ENCODE assay signal across 8 cellular contexts in genomic region chr9:133162802-133163558, GRCh38. TPM values are rescaled to one million over a fixed set of nuclear protein-coding genes. Genes with fewer than 3 reads are reported as not detected.
DNase-seq lines count a peak whose midpoint lies in the region; ATAC-seq and TF ChIP-seq lines count a peak whose summit lies in the region.

No MANE protein-coding gene starts in this region.

- peaks cover 2% of the 10 kb centered on the region for H3K36me3 Mint-ChIP-seq in activated naive CD8-positive, alpha-beta T cell treated with anti-CD3 and anti-CD28 coated beads, Interleukin-2, amount 50 U/mL, for 24 hours (ENCODE audit: low read depth)

- ATAC-seq in activated naive CD8-positive, alpha-beta T cell treated with anti-CD3 and anti-CD28 coated beads, Interleukin-2, amount 50 U/mL, for 24 hours = no peak
- ATAC-seq in HG02588 (IDR thresholded peaks at IDR 0.05; ENCODE audit: unreplicated experiment) = no peak
- ATAC-seq in GM21825 (IDR thresholded peaks at IDR 0.05; ENCODE audit: unreplicated experiment) = no peak

- H3K4me3 Mint-ChIP-seq in activated naive CD8-positive, alpha-beta T cell treated with anti-CD3 and anti-CD28 coated beads, Interleukin-2, amount 50 U/mL, for 24 hours = peak overlapping the region; percentile 46

- no peak for TF ChIP-seq CTCF in HEK293 (tag by site-specific recombination; IDR thresholded peaks at IDR 0.05)
- peak in 1 of 11 experiments; percentile 3 for TF ChIP-seq CTCF in spleen (IDR thresholded peaks at IDR 0.05 in 8 of 11, conservative IDR thresholded peaks at IDR 0.05 in 3 of 11)

- H3K4me3 ChIP-seq in HEK293 (ENCODE audit: low read depth, low read length) (peak overlapping the region; percentile 53), spleen (peak overlapping the region; percentile 54 to 84 (median 63))

- intact Hi-C loops in spleen (cut with DNase I; ENCODE audit: low total_unique reads) = no loop called here

- H3K9me3 ChIP-seq in HEK293 (ENCODE audit: control insufficient read depth, insufficient read depth, low read depth, low read length) (no peaks in the 10 kb centered on the region), spleen (no peaks in the 10 kb centered on the region)

- H3K9me3 Mint-ChIP-seq in activated naive CD8-positive, alpha-beta T cell treated with anti-CD3 and anti-CD28 coated beads, Interleukin-2, amount 50 U/mL, for 24 hours = no peaks in the 10 kb centered on the region

- H3K4me1 ChIP-seq in HEK293 (ENCODE audit: control insufficient read depth, insufficient read depth, low read length) = no peaks in the 10 kb centered on the region
- H3K4me1 ChIP-seq in spleen = peaks cover 10 to 43% (median 32%) of the 10 kb centered on the region in 6 donors

- peaks cover 6% of the 10 kb centered on the region for H3K27me3 Mint-ChIP-seq in activated naive CD8-positive, alpha-beta T cell treated with anti-CD3 and anti-CD28 coated beads, Interleukin-2, amount 50 U/mL, for 24 hours

- peaks cover 2% of the 10 kb centered on the region for H3K4me1 Mint-ChIP-seq in activated naive CD8-positive, alpha-beta T cell treated with anti-CD3 and anti-CD28 coated beads, Interleukin-2, amount 50 U/mL, for 24 hours

- 49 to 53% (median 50%) methylated on average over 20 to 57 of the region's 57 CpGs for WGBS in spleen, 5 donors

- H3K27me3 ChIP-seq in spleen (replicated peaks in 1 of 7) = peaks cover 0 to 29% (median 7%) of the 10 kb centered on the region in 7 donors

- POLR2A ChIA-PET in HEK293 (lab: Yijun Ruan, JAX) = no interaction called here

- H3K27ac ChIP-seq in HEK293 (ENCODE audit: extremely low read depth, low read depth, low read length) = no peak overlapping the region
- H3K27ac ChIP-seq in spleen = peak overlapping the region in 6 of 8 donors; percentile 61 to 88 (median 80)

- no peak overlapping the region for H3K27ac Mint-ChIP-seq in activated naive CD8-positive, alpha-beta T cell treated with anti-CD3 and anti-CD28 coated beads, Interleukin-2, amount 50 U/mL, for 24 hours

- CTCF ChIA-PET in HEK293 (lab: Yijun Ruan, JAX) = interaction anchor here (1.3 kb wide), 1 partner anchor 141 kb away, joined by 3 read pairs; no protein-coding TSS in a partner anchor

- no peak for TF ChIP-seq POLR2A in spleen (IDR thresholded peaks at IDR 0.05)

- DNase-seq in activated naive CD8-positive, alpha-beta T cell treated with anti-CD3 and anti-CD28 coated beads, Interleukin-2, amount 50 U/mL, for 24 hours = no peak
- DNase-seq in iPS-NIHi11 (ENCODE audit: low spot score) = peak; percentile 45
- DNase-seq in spleen = peak; percentile 85
- DNase-seq in T-helper 9 cell = no peak
- no peak for DNase-seq in NCI-H1417 (lab: John Stamatoyannopoulos, UW)

- H3K36me3 ChIP-seq in HEK293 (ENCODE audit: control insufficient read depth in 2 of 2, insufficient read depth in 1 of 2, low read length in 2 of 2) (no peaks in the 10 kb centered on the region), spleen (peaks cover 0 to 23% (median 0%) of the 10 kb centered on the region in 6 donors)

TF ChIP-seq in HEK293, 187 proteins besides CTCF, POLR2A, EP300 and RAD21:
- TF ChIP-seq ZNF2 (tag by site-specific recombination; IDR thresholded peaks at IDR 0.05) (no peak), ZNF830 (tag by site-specific recombination; IDR thresholded peaks at IDR 0.05; ENCODE audit: low read depth) (no peak), HOXA7 (CRISPR knock-in tag; IDR thresholded peaks at IDR 0.05; ENCODE audit: borderline replicate concordance) (no peak), ZNF776 (tag by site-specific recombination; IDR thresholded peaks at IDR 0.05; ENCODE audit: borderline replicate concordance) (no peak), ZNF623 (tag by site-specific recombination; IDR thresholded peaks at IDR 0.05) (no peak), IKZF3 (tag by site-specific recombination; IDR thresholded peaks at IDR 0.05) (no peak), WT1 (tag by site-specific recombination; IDR thresholded peaks at IDR 0.05) (no peak), PRDM1 (tag by site-specific recombination; IDR thresholded peaks at IDR 0.05) (no peak), ZNF473 (tag by site-specific recombination; IDR thresholded peaks at IDR 0.05) (no peak), FEZF1 (tag by site-specific recombination; IDR thresholded peaks at IDR 0.05) (no peak), ZSCAN5A (tag by site-specific recombination; IDR thresholded peaks at IDR 0.05) (no peak), MYNN (tag by site-specific recombination; IDR thresholded peaks at IDR 0.05; ENCODE audit: borderline replicate concordance) (no peak), SETDB1 (IDR thresholded peaks at IDR 0.05; ENCODE audit: insufficient read length, low read length) (no peak), KLF8 (tag by site-specific recombination; IDR thresholded peaks at IDR 0.05) (no peak), OVOL3 (tag by site-specific recombination; IDR thresholded peaks at IDR 0.05) (no peak), YY2 (tag by site-specific recombination; IDR thresholded peaks at IDR 0.05) (no peak), ZSCAN18 (tag by site-specific recombination; IDR thresholded peaks at IDR 0.05) (no peak), BCL11B (tag by site-specific recombination; IDR thresholded peaks at IDR 0.05; ENCODE audit: low read depth) (no peak), AEBP2 (tag by site-specific recombination; IDR thresholded peaks at IDR 0.05; ENCODE audit: borderline replicate concordance) (no peak), ZNF544 (tag by site-specific recombination; IDR thresholded peaks at IDR 0.05) (no peak)

RNA-seq across cellular contexts. Expression of gene GBGT1, which starts 0.7 kb away (rescaled TPM):
- total RNA-seq in spleen = 10 to 100 TPM; 16.8 to 52.8 (median 31.2) TPM
- 10 to 100 TPM in 2 of 3 donors, 1 to 10 TPM in 1; 9.2 to 14.1 (median 10.7) TPM for polyA plus RNA-seq in spleen

RNA-seq across cellular contexts. Expression of gene RALGDS, which starts 41.9 kb away (rescaled TPM):
- total RNA-seq in spleen = 10 to 100 TPM; 50.6 to 74.3 (median 60.3) TPM
- 10 to 100 TPM; 21.3 to 40.1 (median 27.2) TPM for polyA plus RNA-seq in spleen

RNA-seq across cellular contexts. Expression of gene OBP2B, which starts 46.1 kb away (rescaled TPM):
- under 1 TPM in 1 of 7 donors, not detected in 6; 0.95 TPM for total RNA-seq in spleen
- polyA plus RNA-seq in spleen = under 1 TPM in 2 of 3 donors, not detected in 1; 0.16 to 0.38 TPM

Comparison
In these comparisons a context has a peak if more than half of its experiments do, and no peak if none do; other contexts are left out.
1. DNase-seq: peak in iPS-NIHi11 (single experiment) and spleen (single experiment); none in activated naive CD8-positive, alpha-beta T cell treated with anti-CD3 and anti-CD28 coated beads, Interleukin-2, amount 50 U/mL, for 24 hours (single experiment), T-helper 9 cell (single experiment) and NCI-H1417 (0 of 3).